ENCODE assay signal across 19 cellular contexts in genomic region chr5:94928891-94929290, GRCh38.
DNase-seq lines count a peak whose midpoint lies in the region; ATAC-seq, FAIRE-seq and TF ChIP-seq lines count a peak whose summit lies in the region.
"Had no signal": no experiment of that assay in that cellular context is flagged by ENCODE, and none has a peak within 500 bp of the region (broad histone marks: within the 10 kb centered on the region; RNA-seq: fewer than 3 reads in every experiment).

No MANE protein-coding gene starts in this region.

- H3K4me1 Mint-ChIP-seq in astrocyte (ENCODE audit: low read depth, unreplicated experiment) = peaks cover 6% of the 10 kb centered on the region
- H3K4me1 Mint-ChIP-seq: CD8-positive, alpha-beta memory T cell had no signal

- no TSS peak for BruUV-seq in endothelial cell of umbilical vein (replicated peaks; lab: Mats Ljungman, UMichigan)

- no peaks in the 10 kb centered on the region for H3K9me1 ChIP-seq in endothelial cell of umbilical vein (replicated peaks; ENCODE audit: control insufficient read depth, extremely low read depth, insufficient read depth, low read length)

- H3K36me3 ChIP-seq in astrocyte (ENCODE audit: insufficient read depth, low read length) (no peaks in the 10 kb centered on the region), endothelial cell of umbilical vein (ENCODE audit: control insufficient read depth in 2 of 2, extremely low read depth in 1 of 2, insufficient read depth in 2 of 2, low read length in 2 of 2) (peaks cover 0 to 2% of the 10 kb centered on the region in 2 experiments), neutrophil (no peaks in the 10 kb centered on the region), left lung (peaks cover 0 to 4% of the 10 kb centered on the region in 2 donors)
- H3K36me3 ChIP-seq: HAP-1, SJSA1 had no signal

- H3K4me2 ChIP-seq in astrocyte (ENCODE audit: low read length) = peak overlapping the region; percentile 36
- peak overlapping the region; percentile 58 for H3K4me2 ChIP-seq in endothelial cell of umbilical vein (ENCODE audit: insufficient read depth, low read length)
- H3K4me2 ChIP-seq: KMS-11, PC-9 had no signal

- H3K4me1 ChIP-seq in astrocyte (ENCODE audit: insufficient read depth, low read length) (no peaks in the 10 kb centered on the region), endothelial cell of umbilical vein (ENCODE audit: control insufficient read depth, extremely low read depth, insufficient read depth, low read length) (peaks cover 10% of the 10 kb centered on the region), neutrophil (ENCODE audit: control insufficient read depth in 1 of 2, insufficient read depth in 1 of 2, low read depth in 1 of 2, low read length in 1 of 2) (peaks cover 13 to 24% of the 10 kb centered on the region in 2 experiments), left lung (peaks cover 0 to 6% of the 10 kb centered on the region in 2 donors)

- TF ChIP-seq POLR2A in endothelial cell of umbilical vein (IDR thresholded peaks at IDR 0.05; ENCODE audit: low read depth, low read length) = no peak

- peak; percentile 6 for DNase-seq in HCEC 1CT
- peak; percentile 1 for DNase-seq in astrocyte (ENCODE audit: low read depth)
- no peak for DNase-seq in endothelial cell of umbilical vein (ENCODE audit: low read depth, low spot score)
- no peak for DNase-seq in left lung
- no peak for DNase-seq in GDM1 (lab: John Stamatoyannopoulos, UW)
- DNase-seq: C1 segment of cervical spinal cord; CD8-positive, alpha-beta memory T cell; DMS79; NCI-H1417; NCI-H187; NCI-H226; NCI-H524; PC-9 had no signal

- TF ChIP-seq CTCF in astrocyte (IDR thresholded peaks at IDR 0.05; ENCODE audit: insufficient read depth, low read depth, low read length) (no peak), endothelial cell of umbilical vein (IDR thresholded peaks at IDR 0.05; ENCODE audit: extremely low read depth in 1 of 2, insufficient read depth in 1 of 2, low read depth in 1 of 2, low read length in 2 of 2) (no peak), neutrophil (IDR thresholded peaks at IDR 0.05) (no peak), left lung (IDR thresholded peaks at IDR 0.05) (no peak)

- POLR2A ChIA-PET in endothelial cell of umbilical vein (lab: Charles Lee) = no interaction called here

- peaks cover 2% of the 10 kb centered on the region for H3K36me3 Mint-ChIP-seq in astrocyte (ENCODE audit: low read depth, unreplicated experiment)
- H3K36me3 Mint-ChIP-seq: CD8-positive, alpha-beta memory T cell had no signal

- H3K79me2 ChIP-seq in astrocyte (ENCODE audit: insufficient read depth, low read length) (no peaks in the 10 kb centered on the region), endothelial cell of umbilical vein (ENCODE audit: control insufficient read depth, insufficient read depth, low read length) (no peaks in the 10 kb centered on the region)

- H3K9ac ChIP-seq in astrocyte (ENCODE audit: low read length) (no peak overlapping the region), endothelial cell of umbilical vein (replicated peaks; ENCODE audit: extremely low read depth, insufficient read depth, low read length) (no peak overlapping the region)
- H3K9ac ChIP-seq: KMS-11 had no signal

- FAIRE-seq in astrocyte (lab: Jason Lieb, UNC) (no peak), endothelial cell of umbilical vein (lab: Jason Lieb, UNC) (no peak)

- no peaks in the 10 kb centered on the region for H4K20me1 ChIP-seq in astrocyte (ENCODE audit: insufficient read depth, low read length)
- H4K20me1 ChIP-seq in endothelial cell of umbilical vein (replicated peaks; ENCODE audit: control insufficient read depth, extremely low read depth, insufficient read depth, low read length) = no peaks in the 10 kb centered on the region

- H2AFZ ChIP-seq in astrocyte (ENCODE audit: low read depth, low read length) (no peak overlapping the region), endothelial cell of umbilical vein (ENCODE audit: low read depth, low read length) (no peak overlapping the region)
- H2AFZ ChIP-seq: PC-9 had no signal

- no peaks in the 10 kb centered on the region for H3K27me3 Mint-ChIP-seq in astrocyte (ENCODE audit: low read depth, unreplicated experiment)

- intact Hi-C loops in endothelial cell of umbilical vein (cut with micrococcal nuclease) (no loop called here), left lung (cut with DNase I) (no loop called here)

- no peaks in the 10 kb centered on the region for H3K9me3 ChIP-seq in astrocyte (ENCODE audit: insufficient read depth, low read depth, low read length)
- no peaks in the 10 kb centered on the region for H3K9me3 ChIP-seq in endothelial cell of umbilical vein (replicated peaks; ENCODE audit: control insufficient read depth, insufficient read depth, low read length)
- H3K9me3 ChIP-seq in neutrophil = no peaks in the 10 kb centered on the region
- no peaks in the 10 kb centered on the region for H3K9me3 ChIP-seq in left lung
- H3K9me3 ChIP-seq: HAP-1, SJSA1 had no signal

- no peak for ATAC-seq in HG02852 (IDR thresholded peaks at IDR 0.05; ENCODE audit: unreplicated experiment)
- ATAC-seq in left lung = no peak
- ATAC-seq in activated CD4-positive, CD25-positive, alpha-beta regulatory T cell treated with anti-CD3 and anti-CD28 coated beads, Interleukin-2, amount 50 U/mL, for 24 hours = no peak

- dilution Hi-C loops in endothelial cell of umbilical vein (cut with MboI; ENCODE audit: extremely low pct_ligation_motif_present, low sequenced_read_pairs) = no loop called here

- H3K9me3 Mint-ChIP-seq in astrocyte (ENCODE audit: unreplicated experiment) = no peaks in the 10 kb centered on the region

- H3K4me3 ChIP-seq in astrocyte (ENCODE audit: insufficient read depth, low read depth, low read length) (no peak overlapping the region), endothelial cell of umbilical vein (replicated peaks in 1 of 3; ENCODE audit: insufficient read depth in 1 of 3, low read depth in 1 of 3, low read length in 3 of 3) (no peak overlapping the region), neutrophil (ENCODE audit: low read depth in 1 of 2, low read length in 1 of 2) (no peak overlapping the region), left lung (no peak overlapping the region)
- H3K4me3 ChIP-seq: HAP-1, PC-9, SJSA1 had no signal

- H3K27ac ChIP-seq in astrocyte (ENCODE audit: low read depth, low read length) = no peak overlapping the region
- H3K27ac ChIP-seq in endothelial cell of umbilical vein (ENCODE audit: insufficient read depth, low read depth, low read length) = peak overlapping the region; percentile 21
- H3K27ac ChIP-seq in neutrophil = peak overlapping the region; percentile 62
- H3K27ac ChIP-seq in left lung = no peak overlapping the region
- H3K27ac ChIP-seq: KMS-11, PC-9, SJSA1 had no signal

- peak overlapping the region; percentile 60 for H3K27ac Mint-ChIP-seq in astrocyte (ENCODE audit: unreplicated experiment)
- H3K27ac Mint-ChIP-seq: CD8-positive, alpha-beta memory T cell had no signal

- H3K27me3 ChIP-seq in astrocyte (ENCODE audit: insufficient read depth, low read length) = no peaks in the 10 kb centered on the region
- no peaks in the 10 kb centered on the region for H3K27me3 ChIP-seq in endothelial cell of umbilical vein (ENCODE audit: control insufficient read depth in 2 of 2, insufficient read depth in 2 of 2, low read length in 2 of 2)
- no peaks in the 10 kb centered on the region for H3K27me3 ChIP-seq in neutrophil
- no peaks in the 10 kb centered on the region for H3K27me3 ChIP-seq in left lung
- H3K27me3 ChIP-seq: SJSA1 had no signal

- CTCF ChIA-PET in endothelial cell of umbilical vein (lab: Charles Lee) = interaction anchor here (0.9 to 1.3 kb wide), 2 partner anchors 11 to 40 kb away, joined by 3 to 4 read pairs; no protein-coding TSS in a partner anchor

- no peak overlapping the region for H3K4me3 Mint-ChIP-seq in astrocyte (ENCODE audit: unreplicated experiment)
- H3K4me3 Mint-ChIP-seq: CD8-positive, alpha-beta memory T cell had no signal

TF ChIP-seq in endothelial cell of umbilical vein, 7 proteins besides CTCF, POLR2A, EP300 and RAD21:
- no peak for TF ChIP-seq MAX (IDR thresholded peaks at IDR 0.05; ENCODE audit: insufficient read depth, insufficient read length)
- no peak for TF ChIP-seq EZH2 (IDR thresholded peaks at IDR 0.05; ENCODE audit: borderline replicate concordance, low read depth, low read length, severe bottlenecking)
- no peak for TF ChIP-seq GATA2 (IDR thresholded peaks at IDR 0.05; ENCODE audit: insufficient read depth, insufficient read length, low read depth, low read length)
- TF ChIP-seq JUN (IDR thresholded peaks at IDR 0.05; ENCODE audit: borderline replicate concordance, insufficient read depth, insufficient read length, low read depth) = no peak
- TF ChIP-seq FOS (IDR thresholded peaks at IDR 0.05; ENCODE audit: borderline replicate concordance, insufficient read depth, low read length) = no peak
- no peak for TF ChIP-seq POLR2AphosphoS5 (IDR thresholded peaks at IDR 0.05; ENCODE audit: insufficient read depth, low read depth, low read length)
- TF ChIP-seq MYC (IDR thresholded peaks at IDR 0.05; ENCODE audit: low read depth, low read length) = no peak
TF ChIP-seq in endothelial cell of umbilical vein: peak in this region for 0.

Comparison
In these comparisons a context has a peak if more than half of its experiments do, and no peak if none do; other contexts are left out.
1. DNase-seq: peak in HCEC 1CT (single experiment) and astrocyte (single experiment); none in endothelial cell of umbilical vein (single experiment), left lung (0 of 2) and GDM1 (single experiment).
2. H3K27ac ChIP-seq: peak in endothelial cell of umbilical vein (single experiment) and neutrophil (single experiment); none in astrocyte (single experiment) and left lung (0 of 2).